Comparison of ENCODE assay signal across 10 cellular contexts in the genomic region with DNA sequence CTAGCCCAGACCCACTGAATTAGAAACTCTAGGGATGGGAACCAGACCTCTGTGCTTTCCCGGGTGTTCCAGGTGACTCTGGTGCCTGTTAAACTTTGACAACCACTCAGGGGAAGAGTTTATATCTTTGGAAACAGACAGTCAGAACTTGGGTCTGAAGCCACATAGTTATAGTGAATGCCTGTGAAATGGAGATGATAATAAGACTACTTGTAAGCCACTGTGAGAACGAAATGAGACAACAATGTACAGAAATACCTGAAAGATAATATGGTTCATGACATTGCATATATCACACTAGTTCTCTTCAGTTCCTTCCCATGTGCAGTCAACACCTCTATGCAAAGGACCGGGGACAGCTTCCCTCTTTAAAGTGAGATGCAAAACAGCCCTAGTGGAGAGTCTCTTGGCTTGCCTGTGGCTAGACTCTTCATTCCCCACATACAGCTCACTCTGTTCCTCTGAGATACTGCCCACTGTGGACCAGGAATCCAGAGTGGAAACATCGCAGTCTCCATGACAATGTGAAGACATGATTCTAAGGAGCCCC.
"Had no signal": no experiment of that assay in that cellular context is flagged by ENCODE, and none has a peak within 500 bp of the region (broad histone marks: within the 10 kb centered on the region; RNA-seq: fewer than 3 reads in every experiment).

No MANE protein-coding gene starts in this region.

- H3K9me3 Mint-ChIP-seq: HFFc6, IgD-negative memory B cell had no signal

- H2AFZ ChIP-seq: GM23248 had no signal

- H3K4me3 ChIP-seq: GM23248, HAP-1 had no signal

- H3K36me3 ChIP-seq: HAP-1 had no signal

- DNase-seq: GM23248, GOT3, H7, HFFc6, KG1 had no signal

- H3K4me1 Mint-ChIP-seq: IgD-negative memory B cell had no signal

- H3K9ac ChIP-seq: GM23248 had no signal

- H3K36me3 Mint-ChIP-seq: IgD-negative memory B cell had no signal

- H3K4me3 Mint-ChIP-seq: HFFc6, IgD-negative memory B cell had no signal

- H3K27me3 Mint-ChIP-seq: IgD-negative memory B cell had no signal

- H3K4me1 ChIP-seq: HAP-1 had no signal

- H3K9me3 ChIP-seq: HAP-1 had no signal

- ATAC-seq: HCT116, HepG2 had no signal

- H3K27ac Mint-ChIP-seq: HFFc6 had no signal

- H3K27ac ChIP-seq: GM23248, HL-60 had no signal
